28 cellular contexts compared by ENCODE assay signal in genomic region chr13:113791761-113792160, GRCh38.
"Had no signal": no experiment of that assay in that cellular context is flagged by ENCODE, and none has a peak within 500 bp of the region (broad histone marks: within the 10 kb centered on the region; RNA-seq: fewer than 3 reads in every experiment).

No MANE protein-coding gene starts in this region.

- H3K36me3 Mint-ChIP-seq: activated CD8-positive, alpha-beta memory T cell treated with anti-CD3 and anti-CD28 coated beads, Interleukin-2, amount 10 ng/mL, durations not matched to agents 7 days and 5 days; activated naive CD4-positive, alpha-beta T cell treated with anti-CD3 and anti-CD28 coated beads, Interleukin-2, amount 10 ng/mL, durations not matched to agents 7 days and 5 days; activated naive CD8-positive, alpha-beta T cell; brain; T-cell had no signal

- H3K27me3 Mint-ChIP-seq: activated CD4-positive, alpha-beta memory T cell treated with anti-CD3 and anti-CD28 coated beads, Interleukin-2, amount 10 ng/mL, durations not matched to agents 7 days and 5 days; activated CD8-positive, alpha-beta memory T cell treated with anti-CD3 and anti-CD28 coated beads, Interleukin-2, amount 10 ng/mL, durations not matched to agents 7 days and 5 days; activated naive CD4-positive, alpha-beta T cell treated with anti-CD3 and anti-CD28 coated beads, Interleukin-2, amount 10 ng/mL, durations not matched to agents 7 days and 5 days; activated T-cell treated with anti-CD3 and anti-CD28 coated beads, Interleukin-2, amount 50 U/mL, for 24 hours had no signal

- H3K9me3 Mint-ChIP-seq: activated CD4-positive, alpha-beta memory T cell treated with anti-CD3 and anti-CD28 coated beads, Interleukin-2, amount 10 ng/mL, durations not matched to agents 7 days and 5 days; activated naive CD4-positive, alpha-beta T cell treated with anti-CD3 and anti-CD28 coated beads, Interleukin-2, amount 10 ng/mL, durations not matched to agents 7 days and 5 days; activated naive CD8-positive, alpha-beta T cell treated with anti-CD3 and anti-CD28 coated beads, Interleukin-2, amount 50 U/mL, for 24 hours; activated T-cell treated with anti-CD3 and anti-CD28 coated beads, Interleukin-2, amount 50 U/mL, for 24 hours; activated T-helper 2 cell treated with anti-CD3 and anti-CD28 coated beads, Interferon-gamma antibody, Interleukin-2, Interleukin-4, amounts not matched to agents 10 μg/mL and 5 μg/mL and 100 μg/mL, durations not matched to agents 14 hours and 24 hours and 36 hours; brain; T-cell had no signal

- H3K27ac Mint-ChIP-seq: activated CD4-positive, alpha-beta memory T cell treated with anti-CD3 and anti-CD28 coated beads, Interleukin-2, amount 10 ng/mL, durations not matched to agents 7 days and 5 days; activated CD8-positive, alpha-beta memory T cell treated with anti-CD3 and anti-CD28 coated beads, Interleukin-2, amount 10 ng/mL, durations not matched to agents 7 days and 5 days; activated naive CD4-positive, alpha-beta T cell treated with anti-CD3 and anti-CD28 coated beads, Interleukin-2, amount 10 ng/mL, durations not matched to agents 7 days and 5 days; activated naive CD8-positive, alpha-beta T cell; activated naive CD8-positive, alpha-beta T cell treated with anti-CD3 and anti-CD28 coated beads, Interleukin-2, amount 50 U/mL, for 24 hours; activated T-cell treated with anti-CD3 and anti-CD28 coated beads, Interleukin-2, amount 50 U/mL, for 24 hours; activated T-helper 2 cell treated with anti-CD3 and anti-CD28 coated beads, Interferon-gamma antibody, Interleukin-2, Interleukin-4, amounts not matched to agents 10 μg/mL and 5 μg/mL and 100 μg/mL, durations not matched to agents 14 hours and 24 hours and 36 hours; brain; T-cell; T-helper 17 cell had no signal

- H3K4me3 Mint-ChIP-seq: activated CD4-positive, alpha-beta memory T cell treated with anti-CD3 and anti-CD28 coated beads, Interleukin-2, amount 10 ng/mL, durations not matched to agents 7 days and 5 days; activated CD8-positive, alpha-beta memory T cell treated with anti-CD3 and anti-CD28 coated beads, Interleukin-2, amount 10 ng/mL, durations not matched to agents 7 days and 5 days; activated naive CD4-positive, alpha-beta T cell treated with anti-CD3 and anti-CD28 coated beads, Interleukin-2, amount 10 ng/mL, durations not matched to agents 7 days and 5 days; activated naive CD8-positive, alpha-beta T cell; activated naive CD8-positive, alpha-beta T cell treated with anti-CD3 and anti-CD28 coated beads, Interleukin-2, amount 50 U/mL, for 24 hours; activated T-cell treated with anti-CD3 and anti-CD28 coated beads, Interleukin-2, amount 50 U/mL, for 24 hours; brain; T-cell; T-helper 17 cell had no signal

- H3K4me1 Mint-ChIP-seq: activated CD4-positive, alpha-beta memory T cell treated with anti-CD3 and anti-CD28 coated beads, Interleukin-2, amount 10 ng/mL, durations not matched to agents 7 days and 5 days; activated CD8-positive, alpha-beta memory T cell treated with anti-CD3 and anti-CD28 coated beads, Interleukin-2, amount 10 ng/mL, durations not matched to agents 7 days and 5 days; activated naive CD4-positive, alpha-beta T cell treated with anti-CD3 and anti-CD28 coated beads, Interleukin-2, amount 10 ng/mL, durations not matched to agents 7 days and 5 days; activated naive CD8-positive, alpha-beta T cell treated with anti-CD3 and anti-CD28 coated beads, Interleukin-2, amount 50 U/mL, for 24 hours; T-cell had no signal

- DNase-seq: activated CD4-positive, alpha-beta memory T cell treated with anti-CD3 and anti-CD28 coated beads, Interleukin-2, amount 10 ng/mL, durations not matched to agents 7 days and 5 days; activated CD4-positive, alpha-beta T cell treated with anti-CD3 and anti-CD28 coated beads for 1 hour; activated CD4-positive, alpha-beta T cell treated with anti-CD3 and anti-CD28 coated beads for 48 hours; activated CD4-positive, CD25-positive, alpha-beta regulatory T cell; activated CD8-positive, alpha-beta memory T cell treated with anti-CD3 and anti-CD28 coated beads for 24 hours; activated CD8-positive, alpha-beta memory T cell treated with anti-CD3 and anti-CD28 coated beads, Interleukin-2, amount 10 ng/mL, durations not matched to agents 7 days and 5 days; activated naive CD4-positive, alpha-beta T cell treated with anti-CD3 and anti-CD28 coated beads, Interleukin-2, amount 10 ng/mL, durations not matched to agents 7 days and 5 days; activated naive CD8-positive, alpha-beta T cell treated with anti-CD3 and anti-CD28 coated beads, Interleukin-2, amount 50 U/mL, for 24 hours; activated T-cell treated with anti-CD3 and anti-CD28 coated beads, Interleukin-2, amount 50 U/mL, for 24 hours; anterior cingulate cortex; Kasumi-1; KG1; MG63; NCI-H1048; NCI-H1105 treated with DMSO at 0.1 percent for 48 hours; NCI-H1436; NCI-H1694; NCI-H1930; NCI-H2081 treated with DMSO at 0.1 percent for 48 hours; NCI-H345; NCI-H524 treated with DMSO at 0.1 percent for 48 hours; SIG-M5; T-cell; T-helper 17 cell; WERI-Rb-1 had no signal
